Comparison of ENCODE assay signal across 8 cellular contexts in genomic region chr13:94596575-94596971, GRCh38. TPM values are rescaled to one million over a fixed set of nuclear protein-coding genes. Genes with fewer than 3 reads are reported as not detected.
DNase-seq lines count a peak whose midpoint lies in the region; ATAC-seq and TF ChIP-seq lines count a peak whose summit lies in the region.

No MANE protein-coding gene starts in this region.

- H3K4me3 Mint-ChIP-seq in Calu3 (ENCODE audit: low read depth, unreplicated experiment) = peak overlapping the region; percentile 84

- no peak for DNase-seq in Calu3
- peak in 1 of 2 experiments; percentile 7 for DNase-seq in SJCRH30
- no peak for DNase-seq in fibroblast of villous mesenchyme (ENCODE audit: low read depth)
- DNase-seq in psoas muscle = peak in 1 of 2 donors; percentile 56
- no peak for DNase-seq in hepatic stellate cell (ENCODE audit: low spot score)

- peaks cover 8% of the 10 kb centered on the region for H3K4me1 Mint-ChIP-seq in Calu3 (ENCODE audit: low read depth, unreplicated experiment)

- peaks cover 10% of the 10 kb centered on the region for H3K36me3 ChIP-seq in SJCRH30
- peaks cover 0 to 19% of the 10 kb centered on the region in 2 donors for H3K36me3 ChIP-seq in psoas muscle (ENCODE audit: insufficient read depth in 1 of 2, low read depth in 1 of 2)

- 69 to 70% (median 70%) methylated on average over 20 of the region's 20 CpGs for WGBS in psoas muscle, 3 donors

- TF ChIP-seq CTCF in Calu3 (IDR thresholded peaks at IDR 0.05; ENCODE audit: unreplicated experiment) = no peak
- no peak for TF ChIP-seq CTCF in fibroblast of villous mesenchyme (IDR thresholded peaks at IDR 0.05; ENCODE audit: insufficient read depth, low read depth, low read length)
- no peak for TF ChIP-seq CTCF in psoas muscle (IDR thresholded peaks at IDR 0.05)

- CTCF ChIA-PET in Calu3 (lab: Charles Lee) = no interaction called here

- peaks cover 6% of the 10 kb centered on the region for H3K4me1 ChIP-seq in SJCRH30
- H3K4me1 ChIP-seq in psoas muscle = peaks cover 19% of the 10 kb centered on the region

- H3K9me3 ChIP-seq in SJCRH30 (replicated peaks) (0 out of 2 replicates have a peak, but pooled peaks cover 4% of the 10 kb centered on the region), psoas muscle (no peaks in the 10 kb centered on the region)

- H3K4me3 ChIP-seq in SJCRH30 (peak overlapping the region; percentile 79), fibroblast of villous mesenchyme (ENCODE audit: low read depth, low read length) (peak overlapping the region; percentile 100), psoas muscle (peak overlapping the region; percentile 89)

- no peak for ATAC-seq in psoas muscle
- ATAC-seq in GM21717 (IDR thresholded peaks at IDR 0.05; ENCODE audit: unreplicated experiment) = no peak
- ATAC-seq in HG03280 (IDR thresholded peaks at IDR 0.05; ENCODE audit: unreplicated experiment) = no peak
- ATAC-seq in HG03045 (IDR thresholded peaks at IDR 0.05; ENCODE audit: unreplicated experiment) = no peak

- intact Hi-C loops in Calu3 (cut with micrococcal nuclease; ENCODE audit: unreplicated experiment) = no loop called here
- intact Hi-C loops in psoas muscle (cut with DNase I) = loop anchor here in 1 of 2 donors (2.0 kb wide), 1 partner anchor 48 kb away; no protein-coding TSS in a partner anchor

- no peak overlapping the region for H3K27ac Mint-ChIP-seq in Calu3 (ENCODE audit: unreplicated experiment)

- no TSS peak for BruUV-seq in Calu3 (replicated peaks; lab: Mats Ljungman, UMichigan)

- no peaks in the 10 kb centered on the region for H3K27me3 Mint-ChIP-seq in Calu3 (ENCODE audit: unreplicated experiment)

- H3K27ac ChIP-seq in SJCRH30 (no peak overlapping the region), psoas muscle (no peak overlapping the region)

- peaks cover 18% of the 10 kb centered on the region for H3K36me3 Mint-ChIP-seq in Calu3 (ENCODE audit: insufficient read depth, unreplicated experiment)

- H3K9me3 Mint-ChIP-seq in Calu3 (ENCODE audit: low read depth, unreplicated experiment) = peaks cover 3% of the 10 kb centered on the region

- H3K27me3 ChIP-seq in SJCRH30 (no peaks in the 10 kb centered on the region), psoas muscle (ENCODE audit: insufficient read depth in 3 of 3, low read length in 2 of 3) (no peaks in the 10 kb centered on the region)

RNA-seq across cellular contexts. Expression of gene TGDS, which starts 0.6 kb away (rescaled TPM):
- total RNA-seq in Calu3 (2022) (4.1 and 5.0 TPM in 2 replicates), fibroblast of villous mesenchyme (16.8 and 23.7 TPM in 2 replicates), psoas muscle (1 to 10 TPM; 3.1 to 3.8 (median 3.3) TPM)
- 17.9 and 21.3 TPM in 2 replicates for total RNA-seq in SJCRH30 (2014; rRNA removed; shearing (Covaris generic))
- polyA plus RNA-seq in psoas muscle = 1 to 10 TPM; 2.4 to 6.2 (median 4.5) TPM

RNA-seq across cellular contexts. Expression of gene GPR180, which starts 5.1 kb away (rescaled TPM):
- total RNA-seq in Calu3 (2022) (3.1 and 3.4 TPM in 2 replicates), fibroblast of villous mesenchyme (12.6 and 28.1 TPM in 2 replicates), psoas muscle (1 to 10 TPM; 3.6 to 4.2 (median 4.2) TPM)
- 11.0 and 12.0 TPM in 2 replicates for total RNA-seq in SJCRH30 (2014; rRNA removed; shearing (Covaris generic))
- polyA plus RNA-seq in psoas muscle = 1 to 10 TPM; 1.6 to 4.0 (median 3.4) TPM
